18 cellular contexts compared by ENCODE assay signal in genomic region chr5:87347841-87348240, GRCh38.
"Had no signal": no experiment of that assay in that cellular context is flagged by ENCODE, and none has a peak within 500 bp of the region (broad histone marks: within the 10 kb centered on the region; RNA-seq: fewer than 3 reads in every experiment).

No MANE protein-coding gene starts in this region.

- DNase-seq: activated CD4-positive, alpha-beta T cell treated with anti-CD3 and anti-CD28 coated beads for 4 hours; activated CD8-positive, alpha-beta T cell treated with anti-CD3 and anti-CD28 coated beads, Interleukin-2, amount 10 ng/mL, durations not matched to agents 7 days and 5 days; activated naive CD4-positive, alpha-beta T cell; activated naive CD8-positive, alpha-beta T cell treated with anti-CD3 and anti-CD28 coated beads, Interleukin-2, amount 50 U/mL, for 24 hours; endodermal cell; mucosa of descending colon; natural killer cell; nucleus accumbens; psoas muscle; sigmoid colon; stimulated activated CD4-positive, alpha-beta T cell treated with anti-CD3 and anti-CD28 coated beads, Interleukin-4, amount 100 ng/mL, for 24 hours; stimulated activated naive CD8-positive, alpha-beta T cell treated with anti-CD3 and anti-CD28 coated beads, Interleukin-15, amount 100 ng/mL, for 72 hours; T-cell; testis had no signal

- H3K4me1 ChIP-seq: psoas muscle, sigmoid colon, testis had no signal

- H3K4me1 Mint-ChIP-seq: central memory CD8-positive, alpha-beta T cell; stimulated activated naive CD8-positive, alpha-beta T cell treated with anti-CD3 and anti-CD28 coated beads, Interleukin-15, amount 100 ng/mL, for 72 hours had no signal

- H3K27ac ChIP-seq: psoas muscle, sigmoid colon, testis, VCaP had no signal

- H3K27me3 Mint-ChIP-seq: activated naive CD8-positive, alpha-beta T cell treated with anti-CD3 and anti-CD28 coated beads, Interleukin-2, amount 50 U/mL, for 24 hours; central memory CD8-positive, alpha-beta T cell; stimulated activated naive CD8-positive, alpha-beta T cell treated with anti-CD3 and anti-CD28 coated beads, Interleukin-15, amount 100 ng/mL, for 72 hours; T-cell had no signal

- H3K9me3 Mint-ChIP-seq: activated naive CD8-positive, alpha-beta T cell treated with anti-CD3 and anti-CD28 coated beads, Interleukin-2, amount 50 U/mL, for 24 hours; central memory CD8-positive, alpha-beta T cell; endodermal cell had no signal

- H3K4me3 Mint-ChIP-seq: activated CD8-positive, alpha-beta T cell treated with anti-CD3 and anti-CD28 coated beads, Interleukin-2, amount 10 ng/mL, durations not matched to agents 7 days and 5 days; activated naive CD8-positive, alpha-beta T cell treated with anti-CD3 and anti-CD28 coated beads, Interleukin-2, amount 50 U/mL, for 24 hours; activated T-helper 1 cell treated with anti-CD3 and anti-CD28 coated beads, Interleukin-12 subunit alpha, Interleukin-12 subunit beta, Interleukin-2, Interleukin-4 antibody, amounts not matched to agents 30 ng/mL and 10 ng/mL and 1 ng/mL, durations not matched to agents 14 hours and 24 hours and 36 hours; central memory CD8-positive, alpha-beta T cell; endodermal cell; natural killer cell; stimulated activated naive CD8-positive, alpha-beta T cell treated with anti-CD3 and anti-CD28 coated beads, Interleukin-15, amount 100 ng/mL, for 72 hours; T-cell had no signal

- H3K9me3 ChIP-seq: mucosa of descending colon, psoas muscle, sigmoid colon, testis had no signal

- H3K27me3 ChIP-seq: sigmoid colon, testis had no signal

- ATAC-seq: activated CD8-positive, alpha-beta T cell treated with anti-CD3 and anti-CD28 coated beads, Interleukin-2, amount 10 ng/mL, durations not matched to agents 7 days and 5 days; activated naive CD8-positive, alpha-beta T cell treated with anti-CD3 and anti-CD28 coated beads, Interleukin-2, amount 50 U/mL, for 24 hours; esophagus mucosa; mucosa of descending colon; natural killer cell; psoas muscle; stimulated activated naive CD8-positive, alpha-beta T cell treated with anti-CD3 and anti-CD28 coated beads, Interleukin-15, amount 100 ng/mL, for 72 hours; T-cell had no signal

- H3K4me3 ChIP-seq: mucosa of descending colon, psoas muscle, sigmoid colon, testis had no signal

- H3K27ac Mint-ChIP-seq: activated CD8-positive, alpha-beta T cell treated with anti-CD3 and anti-CD28 coated beads, Interleukin-2, amount 10 ng/mL, durations not matched to agents 7 days and 5 days; activated naive CD8-positive, alpha-beta T cell treated with anti-CD3 and anti-CD28 coated beads, Interleukin-2, amount 50 U/mL, for 24 hours; activated T-helper 1 cell treated with anti-CD3 and anti-CD28 coated beads, Interleukin-12 subunit alpha, Interleukin-12 subunit beta, Interleukin-2, Interleukin-4 antibody, amounts not matched to agents 30 ng/mL and 10 ng/mL and 1 ng/mL, durations not matched to agents 14 hours and 24 hours and 36 hours; endodermal cell; stimulated activated naive CD8-positive, alpha-beta T cell treated with anti-CD3 and anti-CD28 coated beads, Interleukin-15, amount 100 ng/mL, for 72 hours had no signal
